ENCODE assay signal across 1 cellular context in genomic region chr17:17573912-17574311, GRCh38.
TF ChIP-seq lines count a peak whose summit lies in the region.

No MANE protein-coding gene starts in this region.

TF ChIP-seq in SK-N-SH, 30 proteins besides CTCF, POLR2A, EP300 and RAD21 (continued from another document):
- TF ChIP-seq IRF3 (IDR thresholded peaks at IDR 0.05; ENCODE audit: low read depth, low read length) (no peak), RXRA (IDR thresholded peaks at IDR 0.05; ENCODE audit: borderline replicate concordance, low read depth) (no peak), REST (IDR thresholded peaks at IDR 0.05; ENCODE audit: low read depth, low read length) (no peak), PBX3 (IDR thresholded peaks at IDR 0.05) (no peak), TAF1 (IDR thresholded peaks at IDR 0.05; ENCODE audit: borderline replicate concordance, low read depth, low read length) (no peak), NFIC (IDR thresholded peaks at IDR 0.05; ENCODE audit: borderline replicate concordance) (no peak), EZH2phosphoT487 (IDR thresholded peaks at IDR 0.05; ENCODE audit: borderline replicate concordance, low read depth) (no peak), GATA2 (CRISPR knock-in tag; IDR thresholded peaks at IDR 0.05) (no peak), TEAD4 (IDR thresholded peaks at IDR 0.05; ENCODE audit: borderline replicate concordance, insufficient read depth) (no peak), POLR2AphosphoS5 (IDR thresholded peaks at IDR 0.05; ENCODE audit: low read depth, low read length) (no peak), SIN3A (IDR thresholded peaks at IDR 0.05; ENCODE audit: borderline replicate concordance, low read depth, low read length) (no peak)
